In the genomic region with DNA sequence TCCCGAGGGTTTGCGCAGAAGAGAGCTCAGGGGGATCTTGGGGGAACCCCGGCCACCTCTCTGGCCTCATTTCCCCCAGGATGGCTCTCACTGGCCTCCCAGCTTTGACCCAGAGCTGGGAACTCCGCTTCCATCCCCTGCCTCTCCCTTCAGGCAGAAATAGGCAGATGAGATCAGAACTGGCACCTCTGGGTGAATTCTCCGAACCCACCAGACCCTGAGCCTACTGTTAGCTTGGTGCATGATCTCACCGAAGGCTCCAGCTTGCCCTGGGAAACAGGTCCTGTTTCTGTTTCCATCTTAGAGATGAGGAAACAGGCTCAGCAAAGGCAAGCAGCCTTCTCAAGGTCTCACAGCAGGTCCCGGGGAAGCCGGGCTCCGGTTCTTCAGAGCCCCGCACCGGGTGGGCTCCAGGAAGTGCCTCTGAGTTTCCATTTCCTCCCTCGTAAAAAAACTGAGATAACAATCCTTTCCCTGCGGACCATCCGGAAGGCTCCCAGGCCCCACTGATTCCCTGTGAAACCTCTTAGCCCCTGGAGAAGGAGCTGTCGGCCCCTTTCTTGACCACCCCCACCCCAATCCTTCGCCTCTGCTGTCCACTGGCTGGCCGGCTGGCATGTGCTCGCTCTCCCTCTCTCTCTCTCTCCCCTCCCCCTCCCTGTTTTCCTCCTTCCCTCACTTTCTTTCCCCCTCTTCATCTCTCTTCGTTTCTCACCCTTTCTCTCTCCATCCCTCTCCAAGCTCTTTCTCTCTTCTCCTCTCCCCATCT, we compare ENCODE assay signal across 8 cellular contexts. TPM values are rescaled to one million over a fixed set of nuclear protein-coding genes. Genes with fewer than 3 reads are reported as not detected.
A peak's percentile ranks its signal among the peaks of the same experiment; 100 is the strongest.
DNase-seq lines count a peak whose midpoint lies in the region; ATAC-seq and TF ChIP-seq lines count a peak whose summit lies in the region.

No MANE protein-coding gene starts in this region.

- TF ChIP-seq CTCF in LNCaP clone FGC (IDR thresholded peaks at IDR 0.05; ENCODE audit: control insufficient read depth, extremely low read depth, insufficient read depth): no peak
- no peak for TF ChIP-seq CTCF in mucosa of descending colon (IDR thresholded peaks at IDR 0.05)

- H3K27me3 Mint-ChIP-seq in dendritic cell treated with granulocyte-macrophage colony-stimulating factor and Interleukin-4, amounts not matched to agents 40 ng/mL and 50 ng/mL, for 4 days: no peaks in the 10 kb centered on the region

- no peaks in the 10 kb centered on the region for H3K9me3 Mint-ChIP-seq in dendritic cell treated with granulocyte-macrophage colony-stimulating factor and Interleukin-4, amounts not matched to agents 40 ng/mL and 50 ng/mL, for 4 days

- peak; percentile 24 for DNase-seq in AG08395 (ENCODE audit: low spot score)
- no peak for DNase-seq in LNCaP clone FGC (ENCODE audit: low read depth)
- DNase-seq in mucosa of descending colon: peak in 1 of 3 donors; percentile 30
- DNase-seq in occipital lobe (lab: John Stamatoyannopoulos, UW): no peak
- no peak for DNase-seq in RKO (ENCODE audit: low spot score)
- DNase-seq in H4 (ENCODE audit: low spot score): no peak

- intact Hi-C loops in dendritic cell treated with granulocyte-macrophage colony-stimulating factor and Interleukin-4, amounts not matched to agents 40 ng/mL and 50 ng/mL, for 4 days (cut with micrococcal nuclease): loop anchor here (5.0 to 10.0 kb wide), 2 partner anchors 66 to 123 kb away; no protein-coding TSS in a partner anchor
- intact Hi-C loops in mucosa of descending colon (cut with DNase I, micrococcal nuclease): no loop called here

- no peaks in the 10 kb centered on the region for H3K9me3 ChIP-seq in mucosa of descending colon

- ATAC-seq in mucosa of descending colon: no peak
- ATAC-seq in GM19351 (IDR thresholded peaks at IDR 0.05; ENCODE audit: unreplicated experiment): no peak

- peak overlapping the region; percentile 91 for H3K4me3 Mint-ChIP-seq in dendritic cell treated with granulocyte-macrophage colony-stimulating factor and Interleukin-4, amounts not matched to agents 40 ng/mL and 50 ng/mL, for 4 days

- H3K36me3 Mint-ChIP-seq in dendritic cell treated with granulocyte-macrophage colony-stimulating factor and Interleukin-4, amounts not matched to agents 40 ng/mL and 50 ng/mL, for 4 days (ENCODE audit: low read depth): peaks cover 35% of the 10 kb centered on the region

- H3K36me3 ChIP-seq in mucosa of descending colon (ENCODE audit: low read depth): no peaks in the 10 kb centered on the region

- peak overlapping the region; percentile 93 for H3K27ac Mint-ChIP-seq in dendritic cell treated with granulocyte-macrophage colony-stimulating factor and Interleukin-4, amounts not matched to agents 40 ng/mL and 50 ng/mL, for 4 days

- H3K4me1 Mint-ChIP-seq in dendritic cell treated with granulocyte-macrophage colony-stimulating factor and Interleukin-4, amounts not matched to agents 40 ng/mL and 50 ng/mL, for 4 days (ENCODE audit: low read depth): peaks cover 69% of the 10 kb centered on the region

- H3K4me3 ChIP-seq in LNCaP clone FGC (ENCODE audit: low read depth, low read length): peak overlapping the region; percentile 83
- peak overlapping the region; percentile 93 for H3K4me3 ChIP-seq in mucosa of descending colon

- peaks cover 22% of the 10 kb centered on the region for H3K4me1 ChIP-seq in mucosa of descending colon (ENCODE audit: low read depth)

RNA-seq across cellular contexts. Expression of a gene that starts 2.1 kb away (rescaled TPM):
- total RNA-seq in mucosa of descending colon (100 to 1,000 TPM in 1 of 3 donors, 10 to 100 TPM in 2; 65.3 to 109 (median 98.8) TPM), occipital lobe (29.2 TPM)
- 42.0 and 43.3 TPM in 2 replicates for total RNA-seq in H4 (2014; rRNA removed; shearing (Covaris generic))

RNA-seq across cellular contexts. Expression of a gene that starts 39.3 kb away (rescaled TPM):
- total RNA-seq in mucosa of descending colon: 10 to 100 TPM; 16.3 to 25.1 (median 20.3) TPM
- 2.3 TPM for total RNA-seq in occipital lobe
- 5.8 and 6.2 TPM in 2 replicates for total RNA-seq in H4 (2014; rRNA removed; shearing (Covaris generic))

RNA-seq across cellular contexts. Expression of a gene that starts 42.8 kb away (rescaled TPM):
- total RNA-seq in mucosa of descending colon: 10 to 100 TPM; 47.9 to 82.6 (median 53.5) TPM
- 23.1 TPM for total RNA-seq in occipital lobe
- 59.0 and 68.6 TPM in 2 replicates for total RNA-seq in H4 (2014; rRNA removed; shearing (Covaris generic))

RNA-seq across cellular contexts. Expression of a gene that starts 57.4 kb away (rescaled TPM):
- total RNA-seq in mucosa of descending colon (10 to 100 TPM; 32.7 to 74.6 (median 46.2) TPM), occipital lobe (68.9 TPM)
- 0.33 and 0.75 TPM in 2 replicates for total RNA-seq in H4 (2014; rRNA removed; shearing (Covaris generic))
